ENCODE assay signal across 9 cellular contexts in genomic region chr7:69739182-69739581, GRCh38.
A peak's percentile ranks its signal among the peaks of the same experiment; 100 is the strongest.
DNase-seq lines count a peak whose midpoint lies in the region; ATAC-seq and TF ChIP-seq lines count a peak whose summit lies in the region.
"Had no signal": no experiment of that assay in that cellular context is flagged by ENCODE, and none has a peak within 500 bp of the region (broad histone marks: within the 10 kb centered on the region; RNA-seq: fewer than 3 reads in every experiment).

No MANE protein-coding gene starts in this region.

- H3K27me3 ChIP-seq in OCI-LY1 (ENCODE audit: insufficient read depth, low read length) = no peaks in the 10 kb centered on the region

- H3K27me3 Mint-ChIP-seq in activated CD4-positive, alpha-beta T cell treated with anti-CD3 and anti-CD28 coated beads for 36 hours = peaks cover 8% of the 10 kb centered on the region
- H3K27me3 Mint-ChIP-seq in activated CD4-positive, alpha-beta T cell treated with anti-CD3 and anti-CD28 coated beads, Interleukin-2, amount 10 ng/mL, durations not matched to agents 7 days and 5 days = peaks cover 5% of the 10 kb centered on the region

- intact Hi-C loops in activated CD4-positive, alpha-beta T cell treated with anti-CD3 and anti-CD28 coated beads for 36 hours (cut with DNase I, micrococcal nuclease) = loop anchor here (1.0 to 5.0 kb wide), 5 partner anchors 63 to 909 kb away; partner anchors contain the start of gene AUTS2 (in 1 of the 2)

- peaks cover 95% of the 10 kb centered on the region for H3K79me2 ChIP-seq in OCI-LY1 (ENCODE audit: insufficient read depth, low read length)

- no peaks in the 10 kb centered on the region for H3K36me3 ChIP-seq in OCI-LY1 (ENCODE audit: insufficient read depth, low read length)

- H4K20me1 ChIP-seq in OCI-LY1 (ENCODE audit: insufficient read depth, low read length) = peaks cover 13% of the 10 kb centered on the region; the same call in 1 of the 2 replicates

- H3K9me2 ChIP-seq in OCI-LY1 (ENCODE audit: low read depth, low read length) = no peaks in the 10 kb centered on the region

- peak overlapping the region; percentile 29; the same call in 1 of the 2 replicates for H3K4me2 ChIP-seq in OCI-LY1 (ENCODE audit: low read length)

- H3K27ac ChIP-seq in OCI-LY1 (ENCODE audit: low read depth, low read length, poor library complexity, severe bottlenecking) = peak overlapping the region; percentile 55

- no peaks in the 10 kb centered on the region for H3K9me3 ChIP-seq in OCI-LY1 (ENCODE audit: low read length)

- TF ChIP-seq CTCF in OCI-LY1 (IDR thresholded peaks at IDR 0.05; ENCODE audit: low read length) = no peak

- no peaks in the 10 kb centered on the region for H3K36me3 Mint-ChIP-seq in activated CD4-positive, alpha-beta T cell treated with anti-CD3 and anti-CD28 coated beads for 36 hours (ENCODE audit: low read depth)
- H3K36me3 Mint-ChIP-seq in activated CD4-positive, alpha-beta T cell treated with anti-CD3 and anti-CD28 coated beads, Interleukin-2, amount 10 ng/mL, durations not matched to agents 7 days and 5 days (ENCODE audit: low read depth) = no peaks in the 10 kb centered on the region

- no peak overlapping the region for H3K9ac ChIP-seq in OCI-LY1 (ENCODE audit: low read length)

- no peak overlapping the region for H3K27ac Mint-ChIP-seq in activated CD4-positive, alpha-beta T cell treated with anti-CD3 and anti-CD28 coated beads for 36 hours
- H3K27ac Mint-ChIP-seq in activated CD4-positive, alpha-beta T cell treated with anti-CD3 and anti-CD28 coated beads, Interleukin-2, amount 10 ng/mL, durations not matched to agents 7 days and 5 days = no peak overlapping the region

- H3K4me3 Mint-ChIP-seq in activated CD4-positive, alpha-beta T cell treated with anti-CD3 and anti-CD28 coated beads for 36 hours = no peak overlapping the region
- no peak overlapping the region for H3K4me3 Mint-ChIP-seq in activated CD4-positive, alpha-beta T cell treated with anti-CD3 and anti-CD28 coated beads, Interleukin-2, amount 10 ng/mL, durations not matched to agents 7 days and 5 days

- H3K4me1 ChIP-seq in OCI-LY1 (ENCODE audit: insufficient read depth, low read length, severe bottlenecking) = peaks cover 53% of the 10 kb centered on the region

- no peak overlapping the region for H2AFZ ChIP-seq in OCI-LY1 (ENCODE audit: low read length)

- H3K9me3 Mint-ChIP-seq in activated CD4-positive, alpha-beta T cell treated with anti-CD3 and anti-CD28 coated beads for 36 hours (ENCODE audit: low read depth) = no peaks in the 10 kb centered on the region
- no peaks in the 10 kb centered on the region for H3K9me3 Mint-ChIP-seq in activated CD4-positive, alpha-beta T cell treated with anti-CD3 and anti-CD28 coated beads, Interleukin-2, amount 10 ng/mL, durations not matched to agents 7 days and 5 days

- no peak overlapping the region for H3K4me3 ChIP-seq in OCI-LY1 (ENCODE audit: low read depth, low read length, poor library complexity, severe bottlenecking)

- no peaks in the 10 kb centered on the region for H3F3A ChIP-seq in OCI-LY1 (ENCODE audit: insufficient read depth, low read length)

- peak; percentile 78 for DNase-seq in activated CD4-positive, alpha-beta T cell treated with anti-CD3 and anti-CD28 coated beads for 36 hours
- DNase-seq in activated CD4-positive, alpha-beta T cell treated with anti-CD3 and anti-CD28 coated beads, Interleukin-2, amount 10 ng/mL, durations not matched to agents 7 days and 5 days = no peak
- peak; percentile 23 for DNase-seq in stimulated activated CD4-positive, alpha-beta T cell treated with anti-CD3 and anti-CD28 coated beads, Interleukin-4, amount 100 ng/mL, for 24 hours
- DNase-seq in SHP77 treated with DMSO at 0.1 percent for 48 hours (lab: John Stamatoyannopoulos, UW) (no peak), EL (no peak), NCI-H748 (lab: John Stamatoyannopoulos, UW; ENCODE audit: unreplicated experiment) (no peak)
- DNase-seq: Kasumi-1 had no signal

- CTCF ChIA-PET in activated CD4-positive, alpha-beta T cell treated with anti-CD3 and anti-CD28 coated beads for 36 hours (lab: Charles Lee) = interaction anchor here (0.9 to 1.4 kb wide), 2 partner anchors 28 to 55 kb away, joined by 3 to 4 read pairs; no protein-coding TSS in a partner anchor
- CTCF ChIA-PET in activated CD4-positive, alpha-beta T cell treated with anti-CD3 and anti-CD28 coated beads, Interleukin-2, amount 10 ng/mL, durations not matched to agents 7 days and 5 days (lab: Charles Lee) = no interaction called here

- ATAC-seq in activated CD4-positive, alpha-beta T cell treated with anti-CD3 and anti-CD28 coated beads for 36 hours = peak; percentile 93
- peak; percentile 60 for ATAC-seq in HG02623 (IDR thresholded peaks at IDR 0.05; ENCODE audit: unreplicated experiment)

- POLR2A ChIA-PET in activated CD4-positive, alpha-beta T cell treated with anti-CD3 and anti-CD28 coated beads for 36 hours (lab: Charles Lee) = interaction anchor here (1.2 kb wide), 1 partner anchor 9 kb away, joined by 16 read pairs; no protein-coding TSS in a partner anchor
- POLR2A ChIA-PET in activated CD4-positive, alpha-beta T cell treated with anti-CD3 and anti-CD28 coated beads, Interleukin-2, amount 10 ng/mL, durations not matched to agents 7 days and 5 days (lab: Charles Lee) = no interaction called here

- peaks cover 17% of the 10 kb centered on the region for H3K4me1 Mint-ChIP-seq in activated CD4-positive, alpha-beta T cell treated with anti-CD3 and anti-CD28 coated beads for 36 hours
- peaks cover 14% of the 10 kb centered on the region for H3K4me1 Mint-ChIP-seq in activated CD4-positive, alpha-beta T cell treated with anti-CD3 and anti-CD28 coated beads, Interleukin-2, amount 10 ng/mL, durations not matched to agents 7 days and 5 days

Comparison
In these comparisons a context has a peak if more than half of its experiments do, and no peak if none do; other contexts are left out.
1. DNase-seq: peak in activated CD4-positive, alpha-beta T cell treated with anti-CD3 and anti-CD28 coated beads for 36 hours (single experiment) and stimulated activated CD4-positive, alpha-beta T cell treated with anti-CD3 and anti-CD28 coated beads, Interleukin-4, amount 100 ng/mL, for 24 hours (single experiment); none in activated CD4-positive, alpha-beta T cell treated with anti-CD3 and anti-CD28 coated beads, Interleukin-2, amount 10 ng/mL, durations not matched to agents 7 days and 5 days (single experiment), SHP77 treated with DMSO at 0.1 percent for 48 hours (single experiment), EL (single experiment) and NCI-H748 (single experiment).